1 cellular context compared by ENCODE assay signal in genomic region chr3:196739671-196740475, GRCh38.
TF ChIP-seq lines count a peak whose summit lies in the region.

Gene PAK2, plus strand, starts transcription at chr3:196739857. Its CDS starts 42,790 bp downstream, at chr3:196782647.

TF ChIP-seq in K562, 482 proteins besides CTCF, POLR2A, EP300 and RAD21 (continued from another document):
- TF ChIP-seq ZBTB40 (IDR thresholded peaks at IDR 0.05): 0 out of 2 replicates have a peak, but pooled peaks have one; percentile 36
- no peak for TF ChIP-seq ZBTB40 (CRISPR knock-in tag; IDR thresholded peaks at IDR 0.05)
- TF ChIP-seq, protein P1, sequence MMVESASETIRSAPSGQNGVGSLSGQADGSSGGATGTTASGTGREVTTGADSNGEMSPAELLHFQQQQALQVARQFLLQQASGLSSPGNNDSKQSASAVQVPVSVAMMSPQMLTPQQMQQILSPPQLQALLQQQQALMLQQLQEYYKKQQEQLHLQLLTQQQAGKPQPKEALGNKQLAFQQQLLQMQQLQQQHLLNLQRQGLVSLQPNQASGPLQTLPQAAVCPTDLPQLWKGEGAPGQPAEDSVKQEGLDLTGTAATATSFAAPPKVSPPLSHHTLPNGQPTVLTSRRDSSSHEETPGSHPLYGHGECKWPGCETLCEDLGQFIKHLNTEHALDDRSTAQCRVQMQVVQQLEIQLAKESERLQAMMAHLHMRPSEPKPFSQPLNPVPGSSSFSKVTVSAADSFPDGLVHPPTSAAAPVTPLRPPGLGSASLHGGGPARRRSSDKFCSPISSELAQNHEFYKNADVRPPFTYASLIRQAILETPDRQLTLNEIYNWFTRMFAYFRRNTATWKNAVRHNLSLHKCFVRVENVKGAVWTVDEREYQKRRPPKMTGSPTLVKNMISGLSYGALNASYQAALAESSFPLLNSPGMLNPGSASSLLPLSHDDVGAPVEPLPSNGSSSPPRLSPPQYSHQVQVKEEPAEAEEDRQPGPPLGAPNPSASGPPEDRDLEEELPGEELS (CRISPR knock-in tag; IDR thresholded peaks at IDR 0.05; ENCODE audit: borderline replicate concordance): no peak
- no peak for TF ChIP-seq E2F8 (IDR thresholded peaks at IDR 0.05; ENCODE audit: low read depth, partially characterized antibody)
- no peak for TF ChIP-seq ZNF561 (CRISPR knock-in tag; conservative IDR thresholded peaks at IDR 0.05)
- TF ChIP-seq, protein P2, sequence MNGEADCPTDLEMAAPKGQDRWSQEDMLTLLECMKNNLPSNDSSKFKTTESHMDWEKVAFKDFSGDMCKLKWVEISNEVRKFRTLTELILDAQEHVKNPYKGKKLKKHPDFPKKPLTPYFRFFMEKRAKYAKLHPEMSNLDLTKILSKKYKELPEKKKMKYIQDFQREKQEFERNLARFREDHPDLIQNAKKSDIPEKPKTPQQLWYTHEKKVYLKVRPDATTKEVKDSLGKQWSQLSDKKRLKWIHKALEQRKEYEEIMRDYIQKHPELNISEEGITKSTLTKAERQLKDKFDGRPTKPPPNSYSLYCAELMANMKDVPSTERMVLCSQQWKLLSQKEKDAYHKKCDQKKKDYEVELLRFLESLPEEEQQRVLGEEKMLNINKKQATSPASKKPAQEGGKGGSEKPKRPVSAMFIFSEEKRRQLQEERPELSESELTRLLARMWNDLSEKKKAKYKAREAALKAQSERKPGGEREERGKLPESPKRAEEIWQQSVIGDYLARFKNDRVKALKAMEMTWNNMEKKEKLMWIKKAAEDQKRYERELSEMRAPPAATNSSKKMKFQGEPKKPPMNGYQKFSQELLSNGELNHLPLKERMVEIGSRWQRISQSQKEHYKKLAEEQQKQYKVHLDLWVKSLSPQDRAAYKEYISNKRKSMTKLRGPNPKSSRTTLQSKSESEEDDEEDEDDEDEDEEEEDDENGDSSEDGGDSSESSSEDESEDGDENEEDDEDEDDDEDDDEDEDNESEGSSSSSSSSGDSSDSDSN (IDR thresholded peaks at IDR 0.05; ENCODE audit: borderline replicate concordance in 1 of 2, low read depth in 2 of 2, low read length in 2 of 2): peak; percentile 87 to 93
- TF ChIP-seq, protein P3, sequence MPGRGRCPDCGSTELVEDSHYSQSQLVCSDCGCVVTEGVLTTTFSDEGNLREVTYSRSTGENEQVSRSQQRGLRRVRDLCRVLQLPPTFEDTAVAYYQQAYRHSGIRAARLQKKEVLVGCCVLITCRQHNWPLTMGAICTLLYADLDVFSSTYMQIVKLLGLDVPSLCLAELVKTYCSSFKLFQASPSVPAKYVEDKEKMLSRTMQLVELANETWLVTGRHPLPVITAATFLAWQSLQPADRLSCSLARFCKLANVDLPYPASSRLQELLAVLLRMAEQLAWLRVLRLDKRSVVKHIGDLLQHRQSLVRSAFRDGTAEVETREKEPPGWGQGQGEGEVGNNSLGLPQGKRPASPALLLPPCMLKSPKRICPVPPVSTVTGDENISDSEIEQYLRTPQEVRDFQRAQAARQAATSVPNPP (IDR thresholded peaks at IDR 0.05; ENCODE audit: borderline replicate concordance, insufficient read depth, insufficient read length): no peak
- no peak for TF ChIP-seq GTF2F1 (IDR thresholded peaks at IDR 0.05; ENCODE audit: low read depth, low read length)
- no peak for TF ChIP-seq ZBTB8A (IDR thresholded peaks at IDR 0.05; ENCODE audit: partially characterized antibody)
- TF ChIP-seq ZNF589 (CRISPR knock-in tag; IDR thresholded peaks at IDR 0.05; ENCODE audit: low read depth): no peak
- peak; percentile 43; the same call in 1 of the 2 replicates for TF ChIP-seq CTBP1 (IDR thresholded peaks at IDR 0.05; ENCODE audit: borderline replicate concordance)
- TF ChIP-seq, protein P4, sequence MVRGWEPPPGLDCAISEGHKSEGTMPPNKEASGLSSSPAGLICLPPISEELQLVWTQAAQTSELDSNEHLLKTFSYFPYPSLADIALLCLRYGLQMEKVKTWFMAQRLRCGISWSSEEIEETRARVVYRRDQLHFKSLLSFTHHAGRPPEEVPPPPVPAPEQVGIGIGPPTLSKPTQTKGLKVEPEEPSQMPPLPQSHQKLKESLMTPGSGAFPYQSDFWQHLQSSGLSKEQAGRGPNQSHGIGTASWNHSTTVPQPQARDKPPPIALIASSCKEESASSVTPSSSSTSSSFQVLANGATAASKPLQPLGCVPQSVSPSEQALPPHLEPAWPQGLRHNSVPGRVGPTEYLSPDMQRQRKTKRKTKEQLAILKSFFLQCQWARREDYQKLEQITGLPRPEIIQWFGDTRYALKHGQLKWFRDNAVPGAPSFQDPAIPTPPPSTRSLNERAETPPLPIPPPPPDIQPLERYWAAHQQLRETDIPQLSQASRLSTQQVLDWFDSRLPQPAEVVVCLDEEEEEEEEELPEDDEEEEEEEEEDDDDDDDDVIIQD (CRISPR knock-in tag; IDR thresholded peaks at IDR 0.05): 0 out of 2 replicates have a peak, but pooled peaks have one; percentile 40
- peak; percentile 35 for TF ChIP-seq PHF20 (IDR thresholded peaks at IDR 0.05; ENCODE audit: partially characterized antibody)
- no peak for TF ChIP-seq ZNF696 (CRISPR knock-in tag; conservative IDR thresholded peaks at IDR 0.05)
- peak; percentile 65 for TF ChIP-seq POLR2B (IDR thresholded peaks at IDR 0.05; ENCODE audit: low read depth, partially characterized antibody)
- TF ChIP-seq, protein P5, sequence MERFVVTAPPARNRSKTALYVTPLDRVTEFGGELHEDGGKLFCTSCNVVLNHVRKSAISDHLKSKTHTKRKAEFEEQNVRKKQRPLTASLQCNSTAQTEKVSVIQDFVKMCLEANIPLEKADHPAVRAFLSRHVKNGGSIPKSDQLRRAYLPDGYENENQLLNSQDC (CRISPR knock-in tag; IDR thresholded peaks at IDR 0.05): no peak; the same call in 1 of the 2 replicates
- no peak for TF ChIP-seq ADNP (tag; IDR thresholded peaks at IDR 0.05)
- 0 out of 2 replicates have a peak, but pooled peaks have one; percentile 40 for TF ChIP-seq SIN3B (IDR thresholded peaks at IDR 0.05; ENCODE audit: low read depth)
- no peak for TF ChIP-seq SMC3 (conservative IDR thresholded peaks at IDR 0.05; ENCODE audit: insufficient read depth, low read depth, low read length)
- no peak for TF ChIP-seq NCOA4 (IDR thresholded peaks at IDR 0.05; ENCODE audit: partially characterized antibody)
- TF ChIP-seq CHD4 (IDR thresholded peaks at IDR 0.05; ENCODE audit: insufficient read depth, insufficient replicate concordance, low read depth, low read length, poor library complexity, severe bottlenecking): no peak
- no peak for TF ChIP-seq TFE3 (CRISPR knock-in tag; IDR thresholded peaks at IDR 0.05)
- no peak for TF ChIP-seq NELFE (IDR thresholded peaks at IDR 0.05; ENCODE audit: insufficient read depth, insufficient read length)
- TF ChIP-seq HMGN3 (IDR thresholded peaks at IDR 0.05; ENCODE audit: borderline replicate concordance, extremely low read depth, insufficient read length, low read depth, low read length): peak; percentile 67
- 0 out of 2 replicates have a peak, but pooled peaks have one; percentile 43 for TF ChIP-seq ELF4 (CRISPR knock-in tag; IDR thresholded peaks at IDR 0.05)
- TF ChIP-seq ZNF431 (CRISPR knock-in tag; IDR thresholded peaks at IDR 0.05): no peak
- no peak for TF ChIP-seq CREB3 (tag; conservative IDR thresholded peaks at IDR 0.05; ENCODE audit: low read depth)
- TF ChIP-seq ATF7 (IDR thresholded peaks at IDR 0.05): no peak
- TF ChIP-seq SAFB2 (IDR thresholded peaks at IDR 0.05; ENCODE audit: borderline replicate concordance, low read depth, low read length, severe bottlenecking): no peak
- TF ChIP-seq MIER1 (IDR thresholded peaks at IDR 0.05; ENCODE audit: low read depth): no peak
- peak; percentile 25; the same call in 1 of the 2 replicates for TF ChIP-seq ESRRA (IDR thresholded peaks at IDR 0.05; ENCODE audit: borderline replicate concordance, low read depth)
